Comparison of ENCODE assay signal across 28 cellular contexts in the genomic region with DNA sequence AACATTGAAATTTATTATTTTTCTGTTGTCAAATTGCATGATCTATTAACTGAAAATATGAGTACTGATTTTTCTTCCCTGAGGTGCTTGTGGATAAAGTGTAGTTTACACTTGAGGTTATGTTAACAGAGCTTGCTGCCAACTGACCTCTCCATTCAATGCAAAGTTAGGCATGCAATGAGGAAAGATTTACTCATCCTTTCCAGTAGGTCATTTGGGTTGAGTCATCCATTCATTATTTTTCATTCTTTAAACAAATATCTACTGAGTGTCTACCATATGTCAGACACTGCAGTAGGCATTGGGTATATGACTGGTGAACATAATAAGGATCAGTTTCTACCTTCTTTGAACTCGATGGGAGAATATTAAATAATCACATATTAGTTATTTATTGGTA.
A peak's percentile ranks its signal among the peaks of the same experiment; 100 is the strongest.
DNase-seq lines count a peak whose midpoint lies in the region; ATAC-seq and TF ChIP-seq lines count a peak whose summit lies in the region.
"Had no signal": no experiment of that assay in that cellular context is flagged by ENCODE, and none has a peak within 500 bp of the region (broad histone marks: within the 10 kb centered on the region; RNA-seq: fewer than 3 reads in every experiment).

No MANE protein-coding gene starts in this region.

- H4K20me1 ChIP-seq in PC-3 (ENCODE audit: low read length): no peaks in the 10 kb centered on the region

- CTCF ChIA-PET in PC-3 (lab: Charles Lee): interaction anchor here (0.6 kb wide), 1 partner anchor 558 kb away, joined by 3 read pairs; no protein-coding TSS in a partner anchor

- peak; percentile 61 for DNase-seq in DMS53 (lab: John Stamatoyannopoulos, UW)
- DNase-seq in PC-3: peak; percentile 84
- peak; percentile 55 for DNase-seq in astrocyte of the hippocampus (ENCODE audit: low read depth, low spot score)
- peak; percentile 64 for DNase-seq in kidney tubule cell (ENCODE audit: low spot score)
- no peak for DNase-seq in stimulated activated naive CD4-positive, alpha-beta T cell (lab: John Stamatoyannopoulos, UW)
- DNase-seq in activated CD4-positive, alpha-beta T cell treated with anti-CD3 and anti-CD28 coated beads for 1 hour: no peak
- no peak for DNase-seq in COR-L47 (lab: John Stamatoyannopoulos, UW)
- DNase-seq: activated CD4-positive, alpha-beta T cell treated with anti-CD3 and anti-CD28 coated beads, Interleukin-2, amount 50 U/mL, for 4 hours; activated CD4-positive, CD25-positive, alpha-beta regulatory T cell; activated CD8-positive, alpha-beta memory T cell treated with anti-CD3 and anti-CD28 coated beads, Interleukin-2, amount 10 ng/mL, durations not matched to agents 7 days and 5 days; activated gamma-delta T cell treated with Interleukin-2 at 50 U/mL for 16 hours; activated T-cell treated with anti-CD3 and anti-CD28 coated beads, Interleukin-2, amount 50 U/mL, for 4 hours; CD8-positive, alpha-beta memory T cell; DND-41; GF-D8; KG1; left cardiac atrium; mammary epithelial cell; NCI-H1417; NCI-H2081; NCI-H2227 treated with DMSO at 0.1 percent for 48 hours; stimulated activated CD4-positive, alpha-beta T cell treated with anti-CD3 and anti-CD28 coated beads, Interleukin-15, amount 100 ng/mL, for 24 hours; substantia nigra; T-helper 17 cell; upper lobe of left lung had no signal

- no peaks in the 10 kb centered on the region for H3F3A ChIP-seq in PC-3 (ENCODE audit: low read length, unreplicated experiment)

- no peak overlapping the region for H3K4me3 ChIP-seq in PC-3 (ENCODE audit: low read length)
- H3K4me3 ChIP-seq: gastroesophageal sphincter, upper lobe of left lung had no signal

- intact Hi-C loops in PC-3 (cut with micrococcal nuclease): no loop called here

- H3K27ac ChIP-seq in PC-3 (ENCODE audit: low read length): peak overlapping the region; percentile 81
- H3K27ac ChIP-seq: gastroesophageal sphincter, upper lobe of left lung had no signal

- peak overlapping the region; percentile 24; the same call in 1 of the 2 replicates for H3K9ac ChIP-seq in PC-3 (ENCODE audit: low read length)

- no TSS peak for BruUV-seq in PC-3 (replicated peaks; lab: Mats Ljungman, UMichigan)

- H3K79me2 ChIP-seq in PC-3 (ENCODE audit: low read length): no peaks in the 10 kb centered on the region

- POLR2A ChIA-PET in PC-3 (lab: Charles Lee; ENCODE audit: unreplicated experiment): no interaction called here

- no peak for ATAC-seq in PC-3
- ATAC-seq in GM21737 (IDR thresholded peaks at IDR 0.05; ENCODE audit: unreplicated experiment): no peak
- ATAC-seq: activated CD8-positive, alpha-beta memory T cell treated with anti-CD3 and anti-CD28 coated beads, Interleukin-2, amount 10 ng/mL, durations not matched to agents 7 days and 5 days; activated T-cell treated with anti-CD3 and anti-CD28 coated beads, Interleukin-2, amount 50 U/mL, for 4 hours; gastroesophageal sphincter; left cardiac atrium; stimulated activated effector memory CD8-positive, alpha-beta T cell treated with anti-CD3 and anti-CD28 coated beads, Interleukin-12 subunit alpha, Interleukin-12 subunit beta, amount 100 ng/mL, for 72 hours; T-helper 17 cell had no signal

- H3K9me2 ChIP-seq in PC-3 (replicated peaks; ENCODE audit: low read length): no peaks in the 10 kb centered on the region

- H3K9me3 ChIP-seq in PC-3 (ENCODE audit: low read length): no peaks in the 10 kb centered on the region
- H3K9me3 ChIP-seq: gastroesophageal sphincter, upper lobe of left lung had no signal

- H3K36me3 ChIP-seq in PC-3 (ENCODE audit: low read depth, low read length): no peaks in the 10 kb centered on the region
- H3K36me3 ChIP-seq: gastroesophageal sphincter, upper lobe of left lung had no signal

- H3K27me3 ChIP-seq in PC-3 (ENCODE audit: low read length): no peaks in the 10 kb centered on the region
- H3K27me3 ChIP-seq: gastroesophageal sphincter, upper lobe of left lung had no signal

- H3K4me2 ChIP-seq in PC-3 (ENCODE audit: low read length): peak overlapping the region; percentile 27

- no peak for TF ChIP-seq CTCF in PC-3 (conservative IDR thresholded peaks at IDR 0.05; ENCODE audit: low read depth, low read length)

- no peak overlapping the region for H2AFZ ChIP-seq in PC-3 (ENCODE audit: low read length)

- H3K4me1 ChIP-seq in PC-3 (ENCODE audit: insufficient read depth, low read length): peaks cover 30% of the 10 kb centered on the region
- H3K4me1 ChIP-seq: gastroesophageal sphincter, upper lobe of left lung had no signal

Comparison
In these comparisons a context has a peak if more than half of its experiments do, and no peak if none do; other contexts are left out.
1. DNase-seq: peak in DMS53 (single experiment), PC-3 (single experiment), astrocyte of the hippocampus (single experiment) and kidney tubule cell (single experiment); none in stimulated activated naive CD4-positive, alpha-beta T cell (0 of 6), activated CD4-positive, alpha-beta T cell treated with anti-CD3 and anti-CD28 coated beads for 1 hour (single experiment) and COR-L47 (single experiment).